7 cellular contexts compared by ENCODE assay signal in genomic region chr12:110266980-110267620, GRCh38. TPM values are rescaled to one million over a fixed set of nuclear protein-coding genes. Genes with fewer than 3 reads are reported as not detected.
DNase-seq lines count a peak whose midpoint lies in the region; ATAC-seq and TF ChIP-seq lines count a peak whose summit lies in the region.

No MANE protein-coding gene starts in this region.

- ATAC-seq in heart left ventricle (peak; percentile 15 to 75 (median 66)), HG03439 (IDR thresholded peaks at IDR 0.05; ENCODE audit: unreplicated experiment) (no peak)

- DNase-seq in SHP77 (lab: John Stamatoyannopoulos, UW): peak; percentile 19 to 58
- peak in 4 of 5 donors; percentile 73 to 86 (median 77) for DNase-seq in heart left ventricle
- peak in 1 of 2 donors; percentile 65 for DNase-seq in suprapubic skin (ENCODE audit: low spot score in 2 of 2)
- no peak for DNase-seq in NCI-H128 (lab: John Stamatoyannopoulos, UW; ENCODE audit: unreplicated experiment)
- no peak for DNase-seq in NK-92 treated with Interleukin-12 subunit alpha and Interleukin-12 subunit beta, amount 100 ng/mL, for 24 hours (lab: John Stamatoyannopoulos, UW)

- TF ChIP-seq CTCF in heart left ventricle (IDR thresholded peaks at IDR 0.05) (peak in 1 of 12 donors; percentile 6), suprapubic skin (IDR thresholded peaks at IDR 0.05) (no peak)

- no peak overlapping the region for H3K9ac ChIP-seq in HUES48 (ENCODE audit: low read depth, low read length)

- H3K4me1 ChIP-seq in HUES48 (ENCODE audit: control insufficient read depth, insufficient read depth, low read length) (peaks cover 33% of the 10 kb centered on the region), heart left ventricle (peaks cover 4 to 55% (median 26%) of the 10 kb centered on the region in 12 donors), suprapubic skin (peaks cover 47% of the 10 kb centered on the region)

- intact Hi-C loops in heart left ventricle (cut with DNase I): no loop called here

- H3K36me3 ChIP-seq in HUES48 (ENCODE audit: control insufficient read depth, insufficient read depth, low read length): no peaks in the 10 kb centered on the region
- no peaks in the 10 kb centered on the region for H3K36me3 ChIP-seq in heart left ventricle
- no peaks in the 10 kb centered on the region for H3K36me3 ChIP-seq in suprapubic skin

- no peaks in the 10 kb centered on the region for H3K27me3 ChIP-seq in HUES48 (ENCODE audit: control insufficient read depth, insufficient read depth, low read length)
- no peaks in the 10 kb centered on the region for H3K27me3 ChIP-seq in heart left ventricle
- no peaks in the 10 kb centered on the region for H3K27me3 ChIP-seq in suprapubic skin

- no peaks in the 10 kb centered on the region for H3K9me3 ChIP-seq in HUES48 (ENCODE audit: control insufficient read depth, insufficient read depth, low read length)
- H3K9me3 ChIP-seq in heart left ventricle: no peaks in the 10 kb centered on the region
- H3K9me3 ChIP-seq in suprapubic skin: no peaks in the 10 kb centered on the region

- no peak overlapping the region for H3K4me3 ChIP-seq in HUES48 (ENCODE audit: low read depth, low read length)
- H3K4me3 ChIP-seq in heart left ventricle: peak overlapping the region in 7 of 12 donors; percentile 8 to 26 (median 21)
- no peak overlapping the region for H3K4me3 ChIP-seq in suprapubic skin

- peak in 1 of 2 donors; percentile 14 for TF ChIP-seq POLR2A in heart left ventricle (IDR thresholded peaks at IDR 0.05)
- TF ChIP-seq POLR2A in suprapubic skin (IDR thresholded peaks at IDR 0.05): no peak

- H3K27ac ChIP-seq in HUES48 (ENCODE audit: low read depth, low read length) (peak overlapping the region; percentile 26), heart left ventricle (peak overlapping the region in 11 of 12 donors; percentile 50 to 83 (median 71)), suprapubic skin (peak overlapping the region; percentile 55)

- no peak for TF ChIP-seq EP300 in suprapubic skin (IDR thresholded peaks at IDR 0.05)

- WGBS in heart left ventricle, 4 donors: 7 to 14% (median 9%) methylated on average over 9 of the region's 9 CpGs
- WGBS in suprapubic skin: 24% methylated on average over 9 of the region's 9 CpGs

RNA-seq across cellular contexts. Expression of gene ATP2A2, which starts 13.9 kb away (rescaled TPM):
- total RNA-seq in heart left ventricle: 1,000 to 10,000 TPM; 1,194 to 2,963 (median 1,871) TPM
- polyA plus RNA-seq in heart left ventricle: 1,000 to 10,000 TPM in 1 of 2 donors, 100 to 1,000 TPM in 1; 494 to 1,113 TPM
- total RNA-seq in suprapubic skin: 100 to 1,000 TPM in 3 of 4 donors, 10 to 100 TPM in 1; 95.9 to 138 (median 118) TPM

Comparison
In these comparisons a context has a peak if more than half of its experiments do, and no peak if none do; other contexts are left out.
1. H3K4me3 ChIP-seq: peak in heart left ventricle (7 of 12); none in HUES48 (single experiment) and suprapubic skin (single experiment).
2. DNase-seq: peak in SHP77 (2 of 2) and heart left ventricle (4 of 5); none in NCI-H128 (single experiment) and NK-92 treated with Interleukin-12 subunit alpha and Interleukin-12 subunit beta, amount 100 ng/mL, for 24 hours (single experiment).
3. RNA of gene ATP2A2, which starts 13.9 kb away (total RNA-seq): 1,194 to 2,963 TPM in heart left ventricle; 95.9 to 138 TPM in suprapubic skin; every median in the first group is over 4 times any median in the second.
4. Peak in every context shown above with its lines, with median percentiles within 50 percentile points of each other: H3K27ac ChIP-seq.